In genomic region chr5:149745212-149745943, GRCh38 we compare ENCODE assay signal across 17 cellular contexts. TPM values are rescaled to one million over a fixed set of nuclear protein-coding genes. Genes with fewer than 3 reads are reported as not detected.
DNase-seq lines count a peak whose midpoint lies in the region; ATAC-seq and TF ChIP-seq lines count a peak whose summit lies in the region.
"Had no signal": no experiment of that assay in that cellular context is flagged by ENCODE, and none has a peak within 500 bp of the region (broad histone marks: within the 10 kb centered on the region; RNA-seq: fewer than 3 reads in every experiment).

No MANE protein-coding gene starts in this region.

- H3K4me1 ChIP-seq in Peyer's patch = peaks cover 0 to 27% (median 0%) of the 10 kb centered on the region in 4 donors
- peaks cover 54% of the 10 kb centered on the region for H3K4me1 ChIP-seq in psoas muscle

- TF ChIP-seq POLR2A in Peyer's patch (IDR thresholded peaks at IDR 0.05) = no peak

- no peaks in the 10 kb centered on the region for H3K27me3 ChIP-seq in Peyer's patch
- no peaks in the 10 kb centered on the region for H3K27me3 ChIP-seq in psoas muscle (ENCODE audit: insufficient read depth in 3 of 3, low read length in 2 of 3)

- no peaks in the 10 kb centered on the region for H3K36me3 ChIP-seq in Peyer's patch
- no peaks in the 10 kb centered on the region for H3K36me3 ChIP-seq in psoas muscle (ENCODE audit: insufficient read depth in 1 of 2, low read depth in 1 of 2)

- 86 to 92% (median 90%) methylated on average over 4 of the region's 4 CpGs for WGBS in psoas muscle, 3 donors

- H3K4me3 Mint-ChIP-seq in activated CD4-positive, alpha-beta T cell treated with anti-CD3 and anti-CD28 coated beads for 36 hours = no peak overlapping the region

- H3K9me3 Mint-ChIP-seq in activated CD4-positive, alpha-beta T cell treated with anti-CD3 and anti-CD28 coated beads for 36 hours (ENCODE audit: low read depth) = no peaks in the 10 kb centered on the region

- ATAC-seq in activated CD4-positive, alpha-beta T cell treated with anti-CD3 and anti-CD28 coated beads for 36 hours = peak; percentile 65
- ATAC-seq in GM18868 (IDR thresholded peaks at IDR 0.05; ENCODE audit: unreplicated experiment) (peak; percentile 54), psoas muscle (no peak), HG02678 (IDR thresholded peaks at IDR 0.05; ENCODE audit: unreplicated experiment) (no peak)
- ATAC-seq: HCT116, Right ventricle myocardium inferior had no signal

- H3K4me1 Mint-ChIP-seq in activated CD4-positive, alpha-beta T cell treated with anti-CD3 and anti-CD28 coated beads for 36 hours = peaks cover 17% of the 10 kb centered on the region

- no peak for DNase-seq in activated CD4-positive, alpha-beta T cell treated with anti-CD3 and anti-CD28 coated beads for 36 hours
- no peak for DNase-seq in activated CD4-positive, alpha-beta T cell treated with anti-CD3 and anti-CD28 coated beads for 4 hours
- no peak for DNase-seq in Peyer's patch
- DNase-seq in psoas muscle = no peak
- DNase-seq in NCI-H128 (lab: John Stamatoyannopoulos, UW; ENCODE audit: unreplicated experiment) = no peak
- DNase-seq in RKO (ENCODE audit: low spot score) = no peak
- DNase-seq: C1 segment of cervical spinal cord, DMS 273 treated with DMSO at 0.1 percent for 48 hours, NCI-H1694, NCI-H446, PC-9, SK-N-SH had no signal

- no peak overlapping the region for H3K27ac Mint-ChIP-seq in activated CD4-positive, alpha-beta T cell treated with anti-CD3 and anti-CD28 coated beads for 36 hours

- CTCF ChIA-PET in activated CD4-positive, alpha-beta T cell treated with anti-CD3 and anti-CD28 coated beads for 36 hours (lab: Charles Lee) = interaction anchor here (0.6 to 1.3 kb wide), 2 partner anchors 17 to 106 kb away, joined by 3 read pairs; no protein-coding TSS in a partner anchor

- H3K36me3 Mint-ChIP-seq in activated CD4-positive, alpha-beta T cell treated with anti-CD3 and anti-CD28 coated beads for 36 hours (ENCODE audit: low read depth) = peaks cover 3% of the 10 kb centered on the region

- intact Hi-C loops in activated CD4-positive, alpha-beta T cell treated with anti-CD3 and anti-CD28 coated beads for 36 hours (cut with DNase I, micrococcal nuclease) = no loop called here
- intact Hi-C loops in psoas muscle (cut with DNase I) = loop anchor here in 1 of 2 donors (5.0 kb wide), 1 partner anchor 52 kb away; no protein-coding TSS in a partner anchor

- POLR2A ChIA-PET in activated CD4-positive, alpha-beta T cell treated with anti-CD3 and anti-CD28 coated beads for 36 hours (lab: Charles Lee) = interaction anchor here (0.6 kb wide), 1 partner anchor 13 kb away, joined by 3 read pairs; no protein-coding TSS in a partner anchor

- no peak overlapping the region for H3K4me3 ChIP-seq in Peyer's patch
- H3K4me3 ChIP-seq in psoas muscle = no peak overlapping the region
- H3K4me3 ChIP-seq: PC-9 had no signal

- TF ChIP-seq CTCF in Peyer's patch (IDR thresholded peaks at IDR 0.05) (no peak), psoas muscle (IDR thresholded peaks at IDR 0.05) (no peak)

- H3K9me3 ChIP-seq in Peyer's patch = no peaks in the 10 kb centered on the region
- H3K9me3 ChIP-seq in psoas muscle = no peaks in the 10 kb centered on the region
- H3K9me3 ChIP-seq: SK-N-SH had no signal

- H3K27ac ChIP-seq in Peyer's patch (peak overlapping the region in 3 of 4 donors; percentile 59 to 91 (median 77)), psoas muscle (peak overlapping the region; percentile 89)
- H3K27ac ChIP-seq: 22Rv1, PC-9 had no signal

- no peaks in the 10 kb centered on the region for H3K27me3 Mint-ChIP-seq in activated CD4-positive, alpha-beta T cell treated with anti-CD3 and anti-CD28 coated beads for 36 hours

RNA-seq across cellular contexts. Expression of gene PPARGC1B, which starts 15.3 kb away (rescaled TPM):
- total RNA-seq in activated CD4-positive, alpha-beta T cell treated with anti-CD3 and anti-CD28 coated beads for 36 hours = 1 to 10 TPM; 4.8 to 4.9 TPM
- total RNA-seq in Peyer's patch (10 to 100 TPM; 36.8 to 53.6 (median 46.7) TPM), psoas muscle (1 to 10 TPM; 4.6 to 9.5 (median 6.8) TPM)
- 1 to 10 TPM in 2 of 3 donors, under 1 TPM in 1; 0.93 to 3.1 (median 2.1) TPM for polyA plus RNA-seq in psoas muscle

Comparison
In these comparisons a context has a peak if more than half of its experiments do, and no peak if none do; other contexts are left out.
1. ATAC-seq: peak in activated CD4-positive, alpha-beta T cell treated with anti-CD3 and anti-CD28 coated beads for 36 hours (single experiment) and GM18868 (single experiment); none in psoas muscle (0 of 4) and HG02678 (single experiment).